Comparison of ENCODE assay signal across 8 cellular contexts in the genomic region with DNA sequence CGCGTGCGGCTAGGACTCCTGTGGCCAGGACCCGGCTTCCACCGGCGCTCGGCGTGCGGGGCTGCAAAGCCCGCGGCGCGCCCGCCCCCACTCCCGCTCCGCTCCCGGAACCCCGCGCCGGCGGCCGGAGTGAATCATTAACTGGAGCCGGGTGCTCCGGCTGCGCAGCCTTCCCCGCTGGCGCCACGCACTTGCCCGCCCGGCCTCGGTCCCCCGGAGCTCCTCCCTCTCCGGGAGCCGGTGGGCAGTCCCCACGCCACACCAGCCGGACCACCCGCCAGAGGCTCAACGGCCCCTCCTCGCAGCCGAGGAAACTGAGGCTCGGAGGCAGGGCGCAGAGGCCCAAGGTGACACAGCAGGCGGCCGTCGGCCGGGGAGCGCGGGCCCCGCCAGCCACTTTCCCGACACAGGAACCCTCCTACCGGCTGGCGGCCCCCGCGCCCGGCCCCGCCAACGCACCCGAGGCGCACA. TPM values are rescaled to one million over a fixed set of nuclear protein-coding genes. Genes with fewer than 3 reads are reported as not detected.
DNase-seq lines count a peak whose midpoint lies in the region; ATAC-seq and TF ChIP-seq lines count a peak whose summit lies in the region.

No MANE protein-coding gene starts in this region.

- H3K79me2 ChIP-seq in SK-N-SH (ENCODE audit: insufficient read depth): peaks cover 96% of the 10 kb centered on the region

- no peaks in the 10 kb centered on the region for H3K9me3 Mint-ChIP-seq in progenitor cell of endocrine pancreas (ENCODE audit: low read depth)

- H3K27ac ChIP-seq in SK-N-SH (ENCODE audit: low read depth in 2 of 2, low read length in 1 of 2) (peak overlapping the region; percentile 67 to 98), RWPE1 (peak overlapping the region; percentile 98), foreskin keratinocyte (peak overlapping the region; percentile 82)

- DNase-seq in SK-N-SH: peak; percentile 89
- peak; percentile 67 for DNase-seq in RWPE1 (ENCODE audit: low spot score)
- no peak for DNase-seq in foreskin keratinocyte
- DNase-seq in progenitor cell of endocrine pancreas (ENCODE audit: low spot score, unreplicated experiment): peak; percentile 64
- no peak for DNase-seq in KG1 (lab: John Stamatoyannopoulos, UW)
- no peak for DNase-seq in stimulated activated CD8-positive, alpha-beta memory T cell treated with anti-CD3 and anti-CD28 coated beads, Interleukin-4, amount 100 ng/mL, for 48 hours

- no peak for TF ChIP-seq RAD21 in SK-N-SH (IDR thresholded peaks at IDR 0.05; ENCODE audit: low read length)

- peaks cover 0 to 3% of the 10 kb centered on the region in 2 experiments for H3K36me3 ChIP-seq in SK-N-SH (replicated peaks in 1 of 2; ENCODE audit: control insufficient read depth in 1 of 2, insufficient read depth in 2 of 2, low read length in 1 of 2)

- TF ChIP-seq EP300 in SK-N-SH (IDR thresholded peaks at IDR 0.05; ENCODE audit: borderline replicate concordance in 1 of 2, low read depth in 1 of 2, low read length in 1 of 2): no peak

- H3K9me2 ChIP-seq in SK-N-SH: no peaks in the 10 kb centered on the region

- peak overlapping the region; percentile 81 for H3K4me2 ChIP-seq in SK-N-SH

- no peak overlapping the region for H2AFZ ChIP-seq in SK-N-SH (ENCODE audit: low read depth)

- H4K20me1 ChIP-seq in SK-N-SH (ENCODE audit: insufficient read depth): peaks cover 87% of the 10 kb centered on the region

- H3F3A ChIP-seq in SK-N-SH (replicated peaks; ENCODE audit: insufficient read depth): peaks cover 41% of the 10 kb centered on the region

- H3K36me3 Mint-ChIP-seq in progenitor cell of endocrine pancreas (ENCODE audit: insufficient read depth): no peaks in the 10 kb centered on the region

- CTCF ChIA-PET in SK-N-SH (lab: Yijun Ruan, JAX): interaction anchor here (0.9 to 3.1 kb wide), 16 partner anchors 9 to 153 kb away, joined by 3 to 25 read pairs (median 4); no protein-coding TSS in a partner anchor
- CTCF ChIA-PET in RWPE1 (lab: Yijun Ruan, JAX): interaction anchor here (1.2 to 2.5 kb wide), 3 partner anchors 17 to 128 kb away, joined by 3 to 14 read pairs (median 4); no protein-coding TSS in a partner anchor

- TF ChIP-seq CTCF in SK-N-SH (IDR thresholded peaks at IDR 0.05): no peak
- no peak for TF ChIP-seq CTCF in RWPE1 (conservative IDR thresholded peaks at IDR 0.05; ENCODE audit: low read depth)
- TF ChIP-seq CTCF in foreskin keratinocyte (conservative IDR thresholded peaks at IDR 0.05): no peak
- TF ChIP-seq CTCF in progenitor cell of endocrine pancreas (IDR thresholded peaks at IDR 0.05; ENCODE audit: unreplicated experiment): no peak

- peak overlapping the region; percentile 98 for H3K9ac ChIP-seq in SK-N-SH

- ATAC-seq in SK-N-SH treated with all-trans-retinoic acid at 6 μM for 48 hours: no peak; the same call in 2 of the 3 replicates
- peak; percentile 18 for ATAC-seq in HG02610 (IDR thresholded peaks at IDR 0.05; ENCODE audit: unreplicated experiment)
- ATAC-seq in foreskin keratinocyte: peak; percentile 26

- H3K4me1 ChIP-seq in SK-N-SH (ENCODE audit: control insufficient read depth in 1 of 2, insufficient read depth in 2 of 2, low read depth in 1 of 2, low read length in 1 of 2): peaks cover 73 to 78% of the 10 kb centered on the region in 2 experiments; a peak in 3 of 4 replicates
- H3K4me1 ChIP-seq in foreskin keratinocyte: peaks cover 16% of the 10 kb centered on the region

- no peaks in the 10 kb centered on the region for H3K27me3 Mint-ChIP-seq in progenitor cell of endocrine pancreas

- POLR2A ChIA-PET in SK-N-SH (lab: Yijun Ruan, JAX) (interaction anchor here (1.1 kb wide), 1 partner anchor 13 kb away, joined by 3 read pairs; no protein-coding TSS in a partner anchor), RWPE1 (lab: Yijun Ruan, JAX; ENCODE audit: low non-redundant PET) (interaction anchor here (0.6 to 2.0 kb wide), 3 partner anchors 15 to 54 kb away, joined by 3 to 9 read pairs (median 4); no protein-coding TSS in a partner anchor)

- H3K27me3 ChIP-seq in SK-N-SH (ENCODE audit: insufficient read depth): no peaks in the 10 kb centered on the region
- H3K27me3 ChIP-seq in foreskin keratinocyte: no peaks in the 10 kb centered on the region

- H3K4me3 Mint-ChIP-seq in progenitor cell of endocrine pancreas (ENCODE audit: low read depth): peak overlapping the region; percentile 82

- H3K9me3 ChIP-seq in SK-N-SH: no peaks in the 10 kb centered on the region

- WGBS in SK-N-SH (ENCODE audit: low lambda C conversion rate): 0% methylated on average over 18 of the region's 59 CpGs

- peaks cover 30% of the 10 kb centered on the region for H3K4me1 Mint-ChIP-seq in progenitor cell of endocrine pancreas (ENCODE audit: low read depth)

- H3K4me3 ChIP-seq in SK-N-SH (ENCODE audit: low read depth in 2 of 2, low read length in 1 of 2): peak overlapping the region; percentile 77 to 88

- H3K27ac Mint-ChIP-seq in progenitor cell of endocrine pancreas: peak overlapping the region; percentile 83

TF ChIP-seq in SK-N-SH, 30 proteins besides CTCF, POLR2A, EP300 and RAD21 (continues in another document):
- TF ChIP-seq, protein P1, sequence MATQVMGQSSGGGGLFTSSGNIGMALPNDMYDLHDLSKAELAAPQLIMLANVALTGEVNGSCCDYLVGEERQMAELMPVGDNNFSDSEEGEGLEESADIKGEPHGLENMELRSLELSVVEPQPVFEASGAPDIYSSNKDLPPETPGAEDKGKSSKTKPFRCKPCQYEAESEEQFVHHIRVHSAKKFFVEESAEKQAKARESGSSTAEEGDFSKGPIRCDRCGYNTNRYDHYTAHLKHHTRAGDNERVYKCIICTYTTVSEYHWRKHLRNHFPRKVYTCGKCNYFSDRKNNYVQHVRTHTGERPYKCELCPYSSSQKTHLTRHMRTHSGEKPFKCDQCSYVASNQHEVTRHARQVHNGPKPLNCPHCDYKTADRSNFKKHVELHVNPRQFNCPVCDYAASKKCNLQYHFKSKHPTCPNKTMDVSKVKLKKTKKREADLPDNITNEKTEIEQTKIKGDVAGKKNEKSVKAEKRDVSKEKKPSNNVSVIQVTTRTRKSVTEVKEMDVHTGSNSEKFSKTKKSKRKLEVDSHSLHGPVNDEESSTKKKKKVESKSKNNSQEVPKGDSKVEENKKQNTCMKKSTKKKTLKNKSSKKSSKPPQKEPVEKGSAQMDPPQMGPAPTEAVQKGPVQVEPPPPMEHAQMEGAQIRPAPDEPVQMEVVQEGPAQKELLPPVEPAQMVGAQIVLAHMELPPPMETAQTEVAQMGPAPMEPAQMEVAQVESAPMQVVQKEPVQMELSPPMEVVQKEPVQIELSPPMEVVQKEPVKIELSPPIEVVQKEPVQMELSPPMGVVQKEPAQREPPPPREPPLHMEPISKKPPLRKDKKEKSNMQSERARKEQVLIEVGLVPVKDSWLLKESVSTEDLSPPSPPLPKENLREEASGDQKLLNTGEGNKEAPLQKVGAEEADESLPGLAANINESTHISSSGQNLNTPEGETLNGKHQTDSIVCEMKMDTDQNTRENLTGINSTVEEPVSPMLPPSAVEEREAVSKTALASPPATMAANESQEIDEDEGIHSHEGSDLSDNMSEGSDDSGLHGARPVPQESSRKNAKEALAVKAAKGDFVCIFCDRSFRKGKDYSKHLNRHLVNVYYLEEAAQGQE (IDR thresholded peaks at IDR 0.05; ENCODE audit: low read depth, low read length): 0 out of 2 replicates have a peak, but pooled peaks have one; percentile 7
- TF ChIP-seq FOXJ3 (CRISPR knock-in tag; IDR thresholded peaks at IDR 0.05): no peak

TF ChIP-seq in SK-N-SH treated with all-trans-retinoic acid at 6 μM for 48 hours, 23 proteins besides CTCF, POLR2A, EP300 and RAD21 (continues in another document):
- TF ChIP-seq ZNF8 (CRISPR knock-in tag; IDR thresholded peaks at IDR 0.05): no peak
- no peak for TF ChIP-seq POU6F1 (CRISPR knock-in tag; IDR thresholded peaks at IDR 0.05; ENCODE audit: borderline replicate concordance, low read depth)

RNA-seq across cellular contexts. Expression of gene BCAR1, which starts 0.6 kb away (rescaled TPM):
- 29.2 and 45.1 TPM in 2 replicates for polyA plus RNA-seq in SK-N-SH (2012; rRNA removed)
- polyA plus RNA-seq in SK-N-SH (2012; cell fraction: cytosol; rRNA removed): 18.4 and 30.6 TPM in 2 replicates
- 120 and 189 TPM in 2 replicates for polyA plus RNA-seq in SK-N-SH (2012; cell fraction: nucleus; rRNA removed)
- total RNA-seq in foreskin keratinocyte: 78.2 and 80.5 TPM in 2 replicates
- polyA plus RNA-seq in foreskin keratinocyte: 71.8 and 72.2 TPM in 2 replicates
- total RNA-seq in progenitor cell of endocrine pancreas: 74.8 and 75.1 TPM in 2 replicates

RNA-seq across cellular contexts. Expression of gene CTRB1, which starts 32.1 kb away (rescaled TPM):
- polyA plus RNA-seq in SK-N-SH (2012; rRNA removed): not detected in 2 replicates
- polyA plus RNA-seq in SK-N-SH (2012; cell fraction: cytosol; rRNA removed): not detected in 2 replicates
- not detected in 2 replicates for polyA plus RNA-seq in SK-N-SH (2012; cell fraction: nucleus; rRNA removed)
- not detected in 2 replicates for total RNA-seq in foreskin keratinocyte
- polyA plus RNA-seq in foreskin keratinocyte: not detected in 2 replicates
- total RNA-seq in progenitor cell of endocrine pancreas: not detected in 2 replicates

RNA-seq across cellular contexts. Expression of gene CTRB2, which starts 43.9 kb away (rescaled TPM):
- polyA plus RNA-seq in SK-N-SH (2012; rRNA removed) (not detected in 2 replicates), foreskin keratinocyte (not detected in 2 replicates)
- polyA plus RNA-seq in SK-N-SH (2012; cell fraction: cytosol; rRNA removed): not detected in 2 replicates
- polyA plus RNA-seq in SK-N-SH (2012; cell fraction: nucleus; rRNA removed): 0.04 TPM in 1 of 2 replicates, not detected in the other
- total RNA-seq in foreskin keratinocyte (not detected in 2 replicates), progenitor cell of endocrine pancreas (1.1 TPM in 1 of 2 replicates, not detected in the other)

Comparison
In these comparisons a context has a peak if more than half of its experiments do, and no peak if none do; other contexts are left out.
1. DNase-seq: peak in SK-N-SH (single experiment), RWPE1 (single experiment) and progenitor cell of endocrine pancreas (single experiment); none in foreskin keratinocyte (0 of 2), KG1 (single experiment) and stimulated activated CD8-positive, alpha-beta memory T cell treated with anti-CD3 and anti-CD28 coated beads, Interleukin-4, amount 100 ng/mL, for 48 hours (single experiment).
2. Peak in every context shown above with its lines, with median percentiles within 50 percentile points of each other: H3K27ac ChIP-seq.